Comparison of ENCODE assay signal across 13 cellular contexts in genomic region chr6:2865270-2866182, GRCh38. TPM values are rescaled to one million over a fixed set of nuclear protein-coding genes. Genes with fewer than 3 reads are reported as not detected.
DNase-seq lines count a peak whose midpoint lies in the region; ATAC-seq, FAIRE-seq and TF ChIP-seq lines count a peak whose summit lies in the region.
"Had no signal": no experiment of that assay in that cellular context is flagged by ENCODE, and none has a peak within 500 bp of the region (broad histone marks: within the 10 kb centered on the region; RNA-seq: fewer than 3 reads in every experiment).

No MANE protein-coding gene starts in this region.

- H3K4me1 ChIP-seq in HepG2 (ENCODE audit: insufficient read depth, low read length) (peaks cover 64% of the 10 kb centered on the region), tibial artery (no peaks in the 10 kb centered on the region)

- H3K27ac ChIP-seq in HepG2 (ENCODE audit: extremely low read length, insufficient read depth, low read length) (peak overlapping the region; percentile 11), tibial artery (no peak overlapping the region)

- POLR2A ChIA-PET in HepG2 (lab: Yijun Ruan, JAX): interaction anchor here (1.0 to 3.0 kb wide), 8 partner anchors 8 to 198 kb away, joined by 3 to 14 read pairs (median 6); partner anchors contain the start of genes SERPINB1 and SERPINB9

- H3K9ac ChIP-seq in HepG2 (ENCODE audit: insufficient read depth, low read depth, low read length): peak overlapping the region; percentile 7; the same call in 1 of the 2 replicates

- H3K9me3 ChIP-seq in HepG2 (ENCODE audit: low read length) (no peaks in the 10 kb centered on the region), tibial artery (no peaks in the 10 kb centered on the region)

- intact Hi-C loops in left ventricle myocardium superior (cut with micrococcal nuclease) (no loop called here), Right ventricle myocardium inferior (cut with DNase I) (no loop called here), HepG2 (cut with micrococcal nuclease; ENCODE audit: unreplicated experiment) (no loop called here), tibial artery (cut with DNase I; ENCODE audit: low total_unique reads) (no loop called here)

- TF ChIP-seq CTCF in bronchial epithelial cell (IDR thresholded peaks at IDR 0.05; ENCODE audit: insufficient read depth, low read length, severe bottlenecking): no peak
- TF ChIP-seq CTCF in HepG2 (CRISPR knock-in tag; IDR thresholded peaks at IDR 0.05): no peak
- TF ChIP-seq CTCF in tibial artery (IDR thresholded peaks at IDR 0.05): no peak

- ATAC-seq in left ventricle myocardium superior: peak; percentile 42
- ATAC-seq in Right ventricle myocardium inferior: no peak
- peak; percentile 88 for ATAC-seq in HepG2
- no peak for ATAC-seq in GM18505 (IDR thresholded peaks at IDR 0.05; ENCODE audit: unreplicated experiment)
- ATAC-seq: activated CD8-positive, alpha-beta memory T cell treated with anti-CD3 and anti-CD28 coated beads, Interleukin-2, amount 10 ng/mL, durations not matched to agents 7 days and 5 days; T-cell had no signal

- no peaks in the 10 kb centered on the region for H4K20me1 ChIP-seq in HepG2 (ENCODE audit: insufficient read depth, low read length)

- no TSS peak for BruUV-seq in HepG2 (replicated peaks; lab: Mats Ljungman, UMichigan)

- FAIRE-seq in bronchial epithelial cell (lab: Jason Lieb, UNC) (no peak), HepG2 (lab: Jason Lieb, UNC) (no peak)

- H3K27me3 ChIP-seq in bronchial epithelial cell (ENCODE audit: control insufficient read depth, insufficient read depth, low read length): no peaks in the 10 kb centered on the region
- no peaks in the 10 kb centered on the region for H3K27me3 ChIP-seq in HepG2 (ENCODE audit: control insufficient read depth in 1 of 2, insufficient read depth in 2 of 2, low read length in 2 of 2)
- no peaks in the 10 kb centered on the region for H3K27me3 ChIP-seq in tibial artery

- TF ChIP-seq EP300 in HepG2 (IDR thresholded peaks at IDR 0.05; ENCODE audit: low read depth in 2 of 2, low read length in 2 of 2) (no peak), HepG2 (CRISPR knock-in tag; IDR thresholded peaks at IDR 0.05; ENCODE audit: borderline replicate concordance) (no peak)

- TF ChIP-seq POLR2A in HepG2 (IDR thresholded peaks at IDR 0.05; ENCODE audit: insufficient read depth in 1 of 2, low read depth in 2 of 2, low read length in 2 of 2): no peak
- no peak for TF ChIP-seq POLR2A in GM18505 (IDR thresholded peaks at IDR 0.05; ENCODE audit: borderline replicate concordance, extremely low read depth, insufficient read depth, insufficient read length)

- H3K36me3 ChIP-seq in bronchial epithelial cell (ENCODE audit: control insufficient read depth, insufficient read depth, low read length): no peaks in the 10 kb centered on the region
- no peaks in the 10 kb centered on the region for H3K36me3 ChIP-seq in HepG2 (replicated peaks in 1 of 2; ENCODE audit: control insufficient read depth in 1 of 2, insufficient read depth in 2 of 2, low read length in 2 of 2)
- H3K36me3 ChIP-seq in tibial artery: no peaks in the 10 kb centered on the region

- CTCF ChIA-PET in HepG2 (lab: Yijun Ruan, JAX; ENCODE audit: low intra/inter-chr PET ratio, low total read pairs): no interaction called here

- in situ Hi-C loops in HepG2 (cut with HindIII; ENCODE audit: extremely low pct_ligation_motif_present, low pct_unique_long_range_greater_than_20kb): no loop called here

- H3K4me2 ChIP-seq in HepG2 (ENCODE audit: low read depth, low read length): peak overlapping the region; percentile 52

- H2AFZ ChIP-seq in HepG2 (ENCODE audit: low read length): no peak overlapping the region

- H3K4me3 ChIP-seq in bronchial epithelial cell (ENCODE audit: low read depth, low read length) (no peak overlapping the region), HepG2 (replicated peaks in 1 of 3; ENCODE audit: insufficient read depth in 1 of 3, low read depth in 2 of 3, low read length in 3 of 3) (peak overlapping the region in 1 of 3 experiments; percentile 16; a peak in 1 of 6 replicates), tibial artery (no peak overlapping the region)

- TF ChIP-seq RAD21 in HepG2 (CRISPR knock-in tag; IDR thresholded peaks at IDR 0.05): no peak

- no peaks in the 10 kb centered on the region for H3K79me2 ChIP-seq in HepG2 (ENCODE audit: insufficient read depth, low read length)

- 29% methylated on average over 11 of the region's 11 CpGs for WGBS in HepG2 (ENCODE audit: low lambda C conversion rate)

- DNase-seq in left ventricle myocardium superior (no peak), Right ventricle myocardium inferior (ENCODE audit: missing footprints) (no peak), bronchial epithelial cell (ENCODE audit: low read depth) (peak; percentile 38), HepG2 (ENCODE audit: low spot score) (peak; percentile 71), tibial artery (no peak), UCSD-AML1 (lab: John Stamatoyannopoulos, UW; ENCODE audit: unreplicated experiment) (no peak), HPDE6-E6E7 (ENCODE audit: extremely low spot score) (no peak)
- DNase-seq: aorta, GOT3, NCI-H69, T-cell had no signal

TF ChIP-seq in HepG2, 621 proteins besides CTCF, POLR2A, EP300 and RAD21 (continues in another document):
- TF ChIP-seq JARID2 (CRISPR knock-in tag; IDR thresholded peaks at IDR 0.05; ENCODE audit: insufficient replicate concordance) (peak; percentile 23), SMYD3 (CRISPR knock-in tag; IDR thresholded peaks at IDR 0.05) (no peak), TARDBP (CRISPR knock-in tag; IDR thresholded peaks at IDR 0.05) (no peak), RCOR2 (CRISPR knock-in tag; IDR thresholded peaks at IDR 0.05) (peak; percentile 7; the same call in 1 of the 2 replicates), SOX13 (IDR thresholded peaks at IDR 0.05) (no peak), SOX13 (CRISPR knock-in tag; conservative IDR thresholded peaks at IDR 0.05 in 1 of 2, IDR thresholded peaks at IDR 0.05 in 1 of 2) (peak in 1 of 2 experiments; percentile 49; a peak in 1 of 4 replicates), ZNF530 (CRISPR knock-in tag; IDR thresholded peaks at IDR 0.05; ENCODE audit: low read depth) (no peak), ZNF678 (CRISPR knock-in tag; IDR thresholded peaks at IDR 0.05) (no peak), SOX5 (CRISPR knock-in tag; IDR thresholded peaks at IDR 0.05; ENCODE audit: borderline replicate concordance) (peak; percentile 64)

RNA-seq across cellular contexts. Expression of gene SERPINB1, which starts 23.9 kb away (rescaled TPM):
- 25.4 TPM for total RNA-seq in left ventricle myocardium superior
- total RNA-seq in Right ventricle myocardium inferior: 27.5 TPM
- 142 and 372 TPM in 2 replicates for total RNA-seq in bronchial epithelial cell
- 41.4 and 60.1 TPM in 2 replicates for total RNA-seq in HepG2 (2016; rRNA removed; fragmentation: Illumina TruSeq; extraction: Trizol)
- 22.9 and 24.8 TPM in 2 replicates for total RNA-seq in HepG2 (2016; cell fraction: cytosol; rRNA removed; fragmentation: Illumina TruSeq; extraction: Trizol; ENCODE audit: low read depth)
- total RNA-seq in HepG2 (2016; cell fraction: insoluble cytoplasmic fraction; rRNA removed; fragmentation: Illumina TruSeq; extraction: Trizol): 40.1 and 52.3 TPM in 2 replicates
- 38.4 and 42.1 TPM in 2 replicates for total RNA-seq in HepG2 (2016; cell fraction: membrane; rRNA removed; fragmentation: Illumina TruSeq; extraction: Trizol)
- total RNA-seq in HepG2 (2016; cell fraction: nucleus; rRNA removed; fragmentation: Illumina TruSeq; extraction: Trizol): 23.4 and 26.0 TPM in 2 replicates
- polyA plus RNA-seq in HepG2 (2011; rRNA removed): 48.7 and 60.5 TPM in 2 replicates
- polyA plus RNA-seq in HepG2 (2011; cell fraction: cytosol; rRNA removed): 35.1 and 50.0 TPM in 2 replicates
- polyA plus RNA-seq in HepG2 (2011; cell fraction: nucleus; rRNA removed): 16.6 and 20.7 TPM in 2 replicates
- polyA plus RNA-seq in HepG2 (2012): 55.8 and 68.9 TPM in 2 replicates
- 37.2 and 40.1 TPM in 2 replicates for polyA plus RNA-seq in HepG2 (2016; cell fraction: cytosol; fragmentation: Illumina TruSeq; extraction: Trizol; ENCODE audit: low read depth)
- 67.5 and 71.1 TPM in 2 replicates for polyA plus RNA-seq in HepG2 (2016; cell fraction: insoluble cytoplasmic fraction; fragmentation: Illumina TruSeq; extraction: Trizol; ENCODE audit: low read depth)
- polyA plus RNA-seq in HepG2 (2016; cell fraction: membrane; fragmentation: Illumina TruSeq; extraction: Trizol; ENCODE audit: low read depth): 42.6 and 44.3 TPM in 2 replicates
- polyA plus RNA-seq in HepG2 (2016; cell fraction: nucleus; fragmentation: Illumina TruSeq; extraction: Trizol; ENCODE audit: insufficient read depth, low read depth): 39.9 and 41.4 TPM in 2 replicates
- 29.1 and 31.0 TPM in 2 replicates for polyA minus RNA-seq in HepG2 (2011; rRNA and poly(A)+ RNA removed; ENCODE audit: low replicate concordance)
- polyA minus RNA-seq in HepG2 (2011; cell fraction: cytosol; rRNA and poly(A)+ RNA removed): 46.4 and 51.7 TPM in 2 replicates
- 32.6 and 44.3 TPM in 2 replicates for polyA minus RNA-seq in HepG2 (2011; cell fraction: nucleus; rRNA and poly(A)+ RNA removed)

RNA-seq across cellular contexts. Expression of gene SERPINB9, which starts 37.6 kb away (rescaled TPM):
- total RNA-seq in left ventricle myocardium superior (2.9 TPM), Right ventricle myocardium inferior (3.2 TPM), bronchial epithelial cell (0.79 and 2.3 TPM in 2 replicates), HepG2 (2016; rRNA removed; fragmentation: Illumina TruSeq; extraction: Trizol) (7.2 and 9.8 TPM in 2 replicates)
- total RNA-seq in HepG2 (2016; cell fraction: cytosol; rRNA removed; fragmentation: Illumina TruSeq; extraction: Trizol; ENCODE audit: low read depth): 0.61 and 0.71 TPM in 2 replicates
- total RNA-seq in HepG2 (2016; cell fraction: insoluble cytoplasmic fraction; rRNA removed; fragmentation: Illumina TruSeq; extraction: Trizol): 7.0 and 8.5 TPM in 2 replicates
- 2.7 and 2.9 TPM in 2 replicates for total RNA-seq in HepG2 (2016; cell fraction: membrane; rRNA removed; fragmentation: Illumina TruSeq; extraction: Trizol)
- 2.9 and 4.3 TPM in 2 replicates for total RNA-seq in HepG2 (2016; cell fraction: nucleus; rRNA removed; fragmentation: Illumina TruSeq; extraction: Trizol)
- polyA plus RNA-seq in HepG2 (2011; rRNA removed): 32.5 and 36.7 TPM in 2 replicates
- polyA plus RNA-seq in HepG2 (2011; cell fraction: cytosol; rRNA removed): 23.5 and 30.7 TPM in 2 replicates
- polyA plus RNA-seq in HepG2 (2011; cell fraction: nucleus; rRNA removed): 9.8 and 12.8 TPM in 2 replicates
- 6.6 and 9.0 TPM in 2 replicates for polyA plus RNA-seq in HepG2 (2012)
- 0.33 and 0.35 TPM in 2 replicates for polyA plus RNA-seq in HepG2 (2016; cell fraction: cytosol; fragmentation: Illumina TruSeq; extraction: Trizol; ENCODE audit: low read depth)
- polyA plus RNA-seq in HepG2 (2016; cell fraction: insoluble cytoplasmic fraction; fragmentation: Illumina TruSeq; extraction: Trizol; ENCODE audit: low read depth): 8.7 and 10.9 TPM in 2 replicates
- polyA plus RNA-seq in HepG2 (2016; cell fraction: membrane; fragmentation: Illumina TruSeq; extraction: Trizol; ENCODE audit: low read depth): 1.5 and 1.6 TPM in 2 replicates
- 5.0 and 5.4 TPM in 2 replicates for polyA plus RNA-seq in HepG2 (2016; cell fraction: nucleus; fragmentation: Illumina TruSeq; extraction: Trizol; ENCODE audit: insufficient read depth, low read depth)
- 0.21 and 49.0 TPM in 2 replicates for polyA minus RNA-seq in HepG2 (2011; rRNA and poly(A)+ RNA removed; ENCODE audit: low replicate concordance)
- 29.2 and 32.6 TPM in 2 replicates for polyA minus RNA-seq in HepG2 (2011; cell fraction: cytosol; rRNA and poly(A)+ RNA removed)
- polyA minus RNA-seq in HepG2 (2011; cell fraction: nucleus; rRNA and poly(A)+ RNA removed): 13.3 and 18.3 TPM in 2 replicates

Comparison
In these comparisons a context has a peak if more than half of its experiments do, and no peak if none do; other contexts are left out.
1. ATAC-seq: peak in left ventricle myocardium superior (single experiment) and HepG2 (single experiment); none in Right ventricle myocardium inferior (single experiment) and GM18505 (single experiment).
2. DNase-seq: peak in bronchial epithelial cell (single experiment) and HepG2 (single experiment); none in left ventricle myocardium superior (single experiment), Right ventricle myocardium inferior (single experiment), tibial artery (0 of 2), UCSD-AML1 (single experiment) and HPDE6-E6E7 (single experiment).